ENCODE assay signal across 16 cellular contexts in the genomic region with DNA sequence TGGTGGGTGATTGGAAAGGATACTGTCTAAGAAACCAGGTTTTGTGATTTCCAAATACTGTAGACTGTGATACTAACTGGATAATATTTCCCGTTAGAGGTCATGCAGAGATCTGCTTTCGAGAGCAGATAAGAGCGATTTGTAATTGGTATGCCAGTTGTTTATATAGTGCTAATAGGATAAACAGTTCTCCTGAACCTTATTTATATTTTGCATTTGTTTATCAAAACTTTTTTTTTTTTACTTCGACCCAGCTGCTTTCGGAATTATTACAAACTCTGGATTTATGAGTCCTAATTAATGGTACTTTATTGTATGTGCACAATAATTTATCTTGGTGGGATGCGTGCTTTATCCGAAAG.
DNase-seq lines count a peak whose midpoint lies in the region; ATAC-seq and TF ChIP-seq lines count a peak whose summit lies in the region.
"Had no signal": no experiment of that assay in that cellular context is flagged by ENCODE, and none has a peak within 500 bp of the region (broad histone marks: within the 10 kb centered on the region; RNA-seq: fewer than 3 reads in every experiment).

No MANE protein-coding gene starts in this region.

- H3K36me3 ChIP-seq in heart left ventricle = no peaks in the 10 kb centered on the region
- H3K36me3 ChIP-seq in mucosa of rectum (ENCODE audit: control insufficient read depth in 2 of 2, insufficient read depth in 2 of 2, low read length in 2 of 2) = no peaks in the 10 kb centered on the region

- H3K4me1 ChIP-seq in heart left ventricle (peaks cover 13 to 90% (median 67%) of the 10 kb centered on the region in 12 donors), mucosa of rectum (ENCODE audit: control insufficient read depth in 2 of 2, insufficient read depth in 2 of 2, low read length in 2 of 2) (peaks cover 34 to 46% of the 10 kb centered on the region in 2 donors)

- peaks cover 0 to 5% (median 0%) of the 10 kb centered on the region in 9 donors for H3K27me3 ChIP-seq in heart left ventricle
- no peaks in the 10 kb centered on the region for H3K27me3 ChIP-seq in mucosa of rectum (ENCODE audit: control insufficient read depth in 2 of 2, insufficient read depth in 2 of 2, low read length in 2 of 2)

- no peak for TF ChIP-seq CTCF in heart left ventricle (IDR thresholded peaks at IDR 0.05)
- no peak for TF ChIP-seq CTCF in coronary artery (IDR thresholded peaks at IDR 0.05)
- no peak for TF ChIP-seq CTCF in type B pancreatic cell (conservative IDR thresholded peaks at IDR 0.05)

- 34 to 48% (median 40%) methylated on average over 7 of the region's 7 CpGs for WGBS in heart left ventricle, 4 donors

- H3K9me3 ChIP-seq in heart left ventricle (no peaks in the 10 kb centered on the region), mucosa of rectum (ENCODE audit: control insufficient read depth in 2 of 2, low read length in 2 of 2) (no peaks in the 10 kb centered on the region)

- intact Hi-C loops in heart left ventricle (cut with DNase I) = loop anchor here in 5 of 10 donors (2.0 to 5.0 kb wide), 3 partner anchors 57 to 62 kb away; a partner anchor contains a TSS
- intact Hi-C loops in Right ventricle myocardium superior (cut with DNase I) = loop anchor here (5.0 kb wide), 1 partner anchor 62 kb away; a partner anchor contains a TSS

- no peaks in the 10 kb centered on the region for H3K27me3 Mint-ChIP-seq in type B pancreatic cell

- ATAC-seq in heart left ventricle (no peak), Right ventricle myocardium superior (ENCODE audit: poor library complexity) (no peak)
- ATAC-seq: effector memory CD8-positive, alpha-beta T cell; GM23338 had no signal

- H3K9ac ChIP-seq in mucosa of rectum (ENCODE audit: low read depth in 1 of 2, low read length in 2 of 2) = no peak overlapping the region

- H3K36me3 Mint-ChIP-seq in type B pancreatic cell = peaks cover 4% of the 10 kb centered on the region
- H3K36me3 Mint-ChIP-seq: activated naive CD4-positive, alpha-beta T cell treated with anti-CD3 and anti-CD28 coated beads, Interleukin-2, amount 10 ng/mL, durations not matched to agents 7 days and 5 days had no signal

- no peak for TF ChIP-seq POLR2A in heart left ventricle (IDR thresholded peaks at IDR 0.05)

- H3K4me3 Mint-ChIP-seq in type B pancreatic cell = peak overlapping the region; percentile 59
- H3K4me3 Mint-ChIP-seq: activated naive CD4-positive, alpha-beta T cell treated with anti-CD3 and anti-CD28 coated beads, Interleukin-2, amount 10 ng/mL, durations not matched to agents 7 days and 5 days; effector memory CD8-positive, alpha-beta T cell; GM23338 had no signal

- peak overlapping the region; percentile 71 for H3K27ac Mint-ChIP-seq in type B pancreatic cell
- H3K27ac Mint-ChIP-seq: activated naive CD4-positive, alpha-beta T cell treated with anti-CD3 and anti-CD28 coated beads, Interleukin-2, amount 10 ng/mL, durations not matched to agents 7 days and 5 days; effector memory CD8-positive, alpha-beta T cell; GM23338 had no signal

- H3K9me3 Mint-ChIP-seq in type B pancreatic cell = no peaks in the 10 kb centered on the region
- H3K9me3 Mint-ChIP-seq: activated naive CD4-positive, alpha-beta T cell treated with anti-CD3 and anti-CD28 coated beads, Interleukin-2, amount 10 ng/mL, durations not matched to agents 7 days and 5 days; effector memory CD8-positive, alpha-beta T cell; GM23338 had no signal

- H3K4me1 Mint-ChIP-seq in type B pancreatic cell (ENCODE audit: unreplicated experiment) = peaks cover 67% of the 10 kb centered on the region

- H3K4me3 ChIP-seq in heart left ventricle = peak overlapping the region in 1 of 12 donors; percentile 7
- no peak overlapping the region for H3K4me3 ChIP-seq in coronary artery
- no peak overlapping the region for H3K4me3 ChIP-seq in mucosa of rectum (ENCODE audit: low read length in 2 of 2)
- H3K4me3 ChIP-seq: GM23338 had no signal

- DNase-seq in heart left ventricle = no peak
- no peak for DNase-seq in Right ventricle myocardium superior
- no peak for DNase-seq in coronary artery (ENCODE audit: low spot score)
- no peak for DNase-seq in type B pancreatic cell (ENCODE audit: extremely low spot score, unreplicated experiment)
- no peak for DNase-seq in NOMO-1 treated with DMSO at 0.1 percent for 48 hours (lab: John Stamatoyannopoulos, UW; ENCODE audit: unreplicated experiment)
- DNase-seq in DMS114 treated with DMSO at 0.1 percent for 48 hours (lab: John Stamatoyannopoulos, UW; ENCODE audit: unreplicated experiment) = no peak
- DNase-seq in NCI-H1105 (lab: John Stamatoyannopoulos, UW) = no peak
- DNase-seq: activated CD8-positive, alpha-beta memory T cell treated with anti-CD3 and anti-CD28 coated beads, Interleukin-2, amount 50 U/mL, for 48 hours; activated naive CD4-positive, alpha-beta T cell treated with anti-CD3 and anti-CD28 coated beads, Interleukin-2, amount 10 ng/mL, durations not matched to agents 7 days and 5 days; COR-L47; effector memory CD8-positive, alpha-beta T cell; foreskin melanocyte; NCI-H2081 treated with DMSO at 0.1 percent for 48 hours; NCI-H748 treated with DMSO at 0.1 percent for 48 hours had no signal

- H3K27ac ChIP-seq in heart left ventricle (peak overlapping the region in 11 of 12 donors; percentile 71 to 96 (median 85)), coronary artery (peak overlapping the region; percentile 86 to 95), mucosa of rectum (ENCODE audit: low read depth in 2 of 2, low read length in 2 of 2) (peak overlapping the region; percentile 47 to 79)
